8 cellular contexts compared by ENCODE assay signal in the genomic region with DNA sequence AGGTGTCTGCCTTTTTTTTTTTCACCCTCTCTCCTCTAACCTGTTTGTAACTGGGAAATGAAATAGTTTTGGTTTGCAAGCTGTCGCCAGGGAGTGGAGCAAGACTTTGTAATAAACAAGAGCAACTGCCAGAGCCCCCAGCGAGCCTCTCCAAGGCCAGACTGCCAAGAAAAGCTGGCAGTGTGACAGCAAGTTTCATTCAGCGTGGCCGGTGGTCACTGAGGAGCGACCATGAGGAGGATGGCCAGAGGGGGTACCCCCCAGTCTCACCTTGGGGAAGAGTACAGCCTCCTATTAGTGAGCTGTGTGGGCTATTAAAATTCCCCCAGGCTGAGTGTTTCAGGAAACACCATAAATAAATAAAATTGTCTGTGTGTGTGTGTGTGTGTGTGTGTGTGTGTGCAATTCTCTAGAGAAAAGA.
A peak's percentile ranks its signal among the peaks of the same experiment; 100 is the strongest.
DNase-seq lines count a peak whose midpoint lies in the region; ATAC-seq and TF ChIP-seq lines count a peak whose summit lies in the region.

No MANE protein-coding gene starts in this region.

- no peaks in the 10 kb centered on the region for H3K27me3 ChIP-seq in HL-60 (ENCODE audit: insufficient read depth, poor library complexity, severe bottlenecking)
- H3K27me3 ChIP-seq in layer of hippocampus (ENCODE audit: control insufficient read depth, insufficient read depth, low read length): no peaks in the 10 kb centered on the region

- no peak overlapping the region for H3K4me3 ChIP-seq in HL-60 (replicated peaks; ENCODE audit: insufficient read depth, low read length)

- H3K27ac ChIP-seq in HL-60 (replicated peaks) (peak overlapping the region; percentile 61), layer of hippocampus (ENCODE audit: low read depth, low read length) (peak overlapping the region; percentile 63)

- DNase-seq in HL-60 (ENCODE audit: low read depth in 1 of 2, low spot score in 1 of 2) (peak in 1 of 2 experiments; percentile 50), anterior cingulate cortex (lab: John Stamatoyannopoulos, UW) (peak in 53 of 58 donors; percentile 5 to 77 (median 34)), superior temporal gyrus (ENCODE audit: extremely low spot score) (peak; percentile 56), RPMI8226 (no peak)
- no peak for DNase-seq in activated CD4-positive, alpha-beta T cell treated with anti-CD3 and anti-CD28 coated beads for 1 hour

- no peak for TF ChIP-seq CTCF in HL-60 (IDR thresholded peaks at IDR 0.05; ENCODE audit: insufficient read depth, low read length)

- ATAC-seq in HG02642 (IDR thresholded peaks at IDR 0.05; ENCODE audit: poor library complexity, unreplicated experiment): no peak
- no peak for ATAC-seq in HG03108 (IDR thresholded peaks at IDR 0.05; ENCODE audit: unreplicated experiment)

Comparison
In these comparisons a context has a peak if more than half of its experiments do, and no peak if none do; other contexts are left out.
1. DNase-seq: peak in anterior cingulate cortex (53 of 58) and superior temporal gyrus (single experiment); none in activated CD4-positive, alpha-beta T cell treated with anti-CD3 and anti-CD28 coated beads for 1 hour (single experiment) and RPMI8226 (single experiment).